9 cellular contexts compared by ENCODE assay signal in the genomic region with DNA sequence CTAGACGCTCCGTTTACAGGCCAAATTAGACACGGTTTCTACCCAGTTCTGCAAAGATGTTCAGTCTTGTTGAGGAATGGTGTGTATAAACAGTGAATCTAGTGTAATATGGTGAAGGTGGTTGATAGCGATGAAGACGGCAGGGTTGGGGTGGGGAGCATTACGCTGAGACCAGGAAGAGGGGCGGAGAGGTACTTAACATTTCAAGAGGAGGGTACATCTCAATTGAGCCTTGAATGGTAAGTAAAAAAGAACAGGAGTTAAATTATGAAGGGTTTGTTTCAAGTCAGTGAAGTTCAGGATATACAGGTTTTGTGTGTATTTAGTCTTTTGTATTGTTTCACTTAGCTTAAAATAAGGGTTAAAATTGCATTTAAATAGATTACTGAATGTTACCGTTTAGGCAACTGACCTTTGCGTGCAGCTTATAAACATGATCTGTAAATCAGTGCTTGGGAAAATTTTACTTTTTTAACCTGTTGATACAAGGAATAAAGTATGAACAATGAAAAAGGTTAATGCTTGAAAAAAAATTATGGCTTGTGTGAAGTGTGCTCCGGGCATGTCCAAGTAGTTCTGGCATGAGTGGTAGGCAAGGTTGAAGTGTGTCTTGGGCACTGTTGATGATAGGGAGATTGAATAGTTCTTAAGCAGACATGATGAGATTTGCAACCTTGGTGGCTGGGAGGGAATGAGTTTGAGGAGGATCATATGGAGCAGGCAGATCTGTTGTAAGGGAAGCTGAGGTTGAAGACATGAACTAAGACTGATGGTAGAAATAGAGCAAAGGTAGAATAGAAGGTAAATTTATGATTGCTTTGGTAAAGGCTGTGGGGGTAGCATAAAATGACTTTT. TPM values are rescaled to one million over a fixed set of nuclear protein-coding genes. Genes with fewer than 3 reads are reported as not detected.
DNase-seq lines count a peak whose midpoint lies in the region; ATAC-seq and TF ChIP-seq lines count a peak whose summit lies in the region.
"Had no signal": no experiment of that assay in that cellular context is flagged by ENCODE, and none has a peak within 500 bp of the region (broad histone marks: within the 10 kb centered on the region; RNA-seq: fewer than 3 reads in every experiment).

No MANE protein-coding gene starts in this region.

- H3K27ac ChIP-seq in SJCRH30 (peak overlapping the region; percentile 81), gastroesophageal sphincter (peak overlapping the region; percentile 39 to 91 (median 88)), substantia nigra (ENCODE audit: low read depth, low read length, poor library complexity, severe bottlenecking) (peak overlapping the region; percentile 79)

- no peak for TF ChIP-seq EP300 in gastroesophageal sphincter (IDR thresholded peaks at IDR 0.05)

- H3K27me3 ChIP-seq in SJCRH30 (no peaks in the 10 kb centered on the region), gastroesophageal sphincter (no peaks in the 10 kb centered on the region)

- H3K9me3 ChIP-seq in SJCRH30 (replicated peaks) (no peaks in the 10 kb centered on the region), gastroesophageal sphincter (no peaks in the 10 kb centered on the region)

- TF ChIP-seq CTCF in gastroesophageal sphincter (IDR thresholded peaks at IDR 0.05), result no peak

- H3K36me3 ChIP-seq in SJCRH30 (peaks cover 38% of the 10 kb centered on the region), gastroesophageal sphincter (peaks cover 0 to 69% of the 10 kb centered on the region in 2 donors)

- no peak for TF ChIP-seq POLR2A in gastroesophageal sphincter (IDR thresholded peaks at IDR 0.05)

- H3K4me1 ChIP-seq in SJCRH30 (no peaks in the 10 kb centered on the region; the same call in 1 of the 2 replicates), gastroesophageal sphincter (peaks cover 4 to 50% (median 22%) of the 10 kb centered on the region in 3 donors)

- DNase-seq in NCI-H82 (lab: John Stamatoyannopoulos, UW) (peak; percentile 58), NCI-H82 treated with DMSO at 0.1 percent for 48 hours (lab: John Stamatoyannopoulos, UW; ENCODE audit: unreplicated experiment) (no peak), SJCRH30 (no peak), substantia nigra (lab: John Stamatoyannopoulos, UW) (no peak), cerebellar cortex (ENCODE audit: low spot score) (no peak)
- DNase-seq in stimulated activated naive CD4-positive, alpha-beta T cell treated with Interleukin-2 at 50 U/mL for 16 hours (lab: John Stamatoyannopoulos, UW), result no peak

- WGBS in gastroesophageal sphincter (ENCODE audit: low coverage in 1 of 2), 2 donors, result 2 to 14% methylated on average over 5 to 9 of the region's 10 CpGs

- no peak for ATAC-seq in gastroesophageal sphincter
- ATAC-seq in HG03432 (IDR thresholded peaks at IDR 0.05; ENCODE audit: unreplicated experiment), result no peak

- peak overlapping the region; percentile 76 for H3K4me3 ChIP-seq in SJCRH30
- H3K4me3 ChIP-seq in gastroesophageal sphincter, result peak overlapping the region; percentile 94

RNA-seq across cellular contexts. Expression of gene POLR1C, which starts 0.8 kb away (rescaled TPM):
- total RNA-seq in SJCRH30 (2014; rRNA removed; shearing (Covaris generic)), result 37.3 and 38.3 TPM in 2 replicates
- 10 to 100 TPM; 16.9 to 30.4 (median 24.7) TPM for total RNA-seq in gastroesophageal sphincter

RNA-seq across cellular contexts. Expression of gene YIPF3, which starts 1.0 kb away (rescaled TPM):
- 56.3 and 61.7 TPM in 2 replicates for total RNA-seq in SJCRH30 (2014; rRNA removed; shearing (Covaris generic))
- total RNA-seq in gastroesophageal sphincter, result 100 to 1,000 TPM in 1 of 4 donors, 10 to 100 TPM in 3; 66.4 to 110 (median 82.8) TPM

RNA-seq across cellular contexts. Expression of gene LRRC73, which starts 7.6 kb away (rescaled TPM):
- total RNA-seq in SJCRH30 (2014; rRNA removed; shearing (Covaris generic)), result 0.14 TPM in 1 of 2 replicates, not detected in the other
- under 1 TPM in 2 of 4 donors, not detected in 2; 0.16 to 0.31 TPM for total RNA-seq in gastroesophageal sphincter
- total RNA-seq: Daoy had no signal

RNA-seq across cellular contexts. Expression of gene TJAP1, which starts 40.4 kb away (rescaled TPM):
- 32.2 and 38.8 TPM in 2 replicates for total RNA-seq in SJCRH30 (2014; rRNA removed; shearing (Covaris generic))
- total RNA-seq in gastroesophageal sphincter, result 10 to 100 TPM; 20.1 to 36.0 (median 27.8) TPM

RNA-seq across cellular contexts. Expression of gene XPO5, which starts 58.1 kb away (rescaled TPM):
- 75.1 and 88.6 TPM in 2 replicates for total RNA-seq in SJCRH30 (2014; rRNA removed; shearing (Covaris generic))
- total RNA-seq in gastroesophageal sphincter, result 100 to 1,000 TPM in 1 of 4 donors, 10 to 100 TPM in 3; 12.9 to 123 (median 29.8) TPM
